16 cellular contexts compared by ENCODE assay signal in genomic region chr5:107543868-107544267, GRCh38.
DNase-seq lines count a peak whose midpoint lies in the region; ATAC-seq, FAIRE-seq and TF ChIP-seq lines count a peak whose summit lies in the region.
"Had no signal": no experiment of that assay in that cellular context is flagged by ENCODE, and none has a peak within 500 bp of the region (broad histone marks: within the 10 kb centered on the region; RNA-seq: fewer than 3 reads in every experiment).

No MANE protein-coding gene starts in this region.

- no peak for TF ChIP-seq RAD21 in A549 (conservative IDR thresholded peaks at IDR 0.05 in 1 of 2, IDR thresholded peaks at IDR 0.05 in 1 of 2)

- peak overlapping the region; percentile 85 to 90 for H3K27ac ChIP-seq in A549
- no peak overlapping the region for H3K27ac ChIP-seq in HEK293 (ENCODE audit: extremely low read depth, low read depth, low read length)
- H3K27ac ChIP-seq in RWPE2 (ENCODE audit: poor library complexity, severe bottlenecking) = peak overlapping the region; percentile 88
- H3K27ac ChIP-seq: C4-2B had no signal

- 72% methylated on average over 6 of the region's 6 CpGs for WGBS in A549 (ENCODE audit: missing lambda C conversion rate)

- no peak for TF ChIP-seq POLR2A in A549 (IDR thresholded peaks at IDR 0.05; ENCODE audit: low read length)

- TF ChIP-seq EP300 in A549 (IDR thresholded peaks at IDR 0.05) = no peak

- no peaks in the 10 kb centered on the region for H3K9me3 Mint-ChIP-seq in osteocyte (ENCODE audit: unreplicated experiment)
- H3K9me3 Mint-ChIP-seq: IgD-negative memory B cell had no signal

- ATAC-seq in A549 = no peak
- ATAC-seq in RWPE2 (ENCODE audit: low read depth) = no peak
- ATAC-seq in HG03108 (IDR thresholded peaks at IDR 0.05; ENCODE audit: unreplicated experiment) = no peak
- no peak for ATAC-seq in GM18520 (IDR thresholded peaks at IDR 0.05; ENCODE audit: unreplicated experiment)

- H3K27me3 Mint-ChIP-seq in osteocyte (ENCODE audit: unreplicated experiment) = no peaks in the 10 kb centered on the region
- H3K27me3 Mint-ChIP-seq: IgD-negative memory B cell had no signal

- H3K27me3 ChIP-seq in RWPE2 (ENCODE audit: insufficient read depth, poor library complexity, severe bottlenecking) = no peaks in the 10 kb centered on the region
- H3K27me3 ChIP-seq: SJCRH30 had no signal

- peaks cover 77% of the 10 kb centered on the region for H3K4me1 ChIP-seq in A549
- peaks cover 28% of the 10 kb centered on the region for H3K4me1 ChIP-seq in HEK293 (ENCODE audit: control insufficient read depth, insufficient read depth, low read length)
- peaks cover 28% of the 10 kb centered on the region for H3K4me1 ChIP-seq in RWPE2 (ENCODE audit: insufficient read depth, poor library complexity, severe bottlenecking)

- POLR2A ChIA-PET in A549 (lab: Yijun Ruan, JAX) = interaction anchor here (1.3 to 3.0 kb wide), 3 partner anchors 28 to 154 kb away, joined by 5 to 19 read pairs (median 6); no protein-coding TSS in a partner anchor
- POLR2A ChIA-PET in HEK293 (lab: Yijun Ruan, JAX) = no interaction called here

- DNase-seq in A549 (ENCODE audit: low read depth in 1 of 2, low spot score in 1 of 2) (no peak), RWPE2 (ENCODE audit: low spot score) (no peak), osteocyte (ENCODE audit: extremely low spot score, unreplicated experiment) (no peak), NCI-H446 treated with DMSO at 0.1 percent for 48 hours (lab: John Stamatoyannopoulos, UW) (no peak)
- DNase-seq in activated CD4-positive, alpha-beta T cell treated with anti-CD3 and anti-CD28 coated beads, Interleukin-2, amount 50 U/mL, for 48 hours = no peak
- DNase-seq: Kasumi-1, NCI-H2029, NCI-H524, SJCRH30 had no signal

- H3K4me1 Mint-ChIP-seq in osteocyte (ENCODE audit: unreplicated experiment) = peaks cover 50% of the 10 kb centered on the region
- H3K4me1 Mint-ChIP-seq: IgD-negative memory B cell had no signal

- CTCF ChIA-PET in A549 (lab: Yijun Ruan, JAX) (interaction anchor here (0.9 to 3.1 kb wide), 3 partner anchors 13 to 28 kb away, joined by 4 to 9 read pairs (median 8); no protein-coding TSS in a partner anchor), HEK293 (lab: Yijun Ruan, JAX) (interaction anchor here (0.9 to 1.9 kb wide), 4 partner anchors 9 to 42 kb away, joined by 3 to 9 read pairs (median 4); no protein-coding TSS in a partner anchor)

- H3K4me2 ChIP-seq in A549 = peak overlapping the region; percentile 71

- no peak overlapping the region for H3K4me3 ChIP-seq in A549
- H3K4me3 ChIP-seq in HEK293 (ENCODE audit: low read depth, low read length) = no peak overlapping the region
- no peak overlapping the region for H3K4me3 ChIP-seq in RWPE2 (ENCODE audit: severe bottlenecking)
- H3K4me3 ChIP-seq: SJCRH30 had no signal

- no peaks in the 10 kb centered on the region for H3K36me3 Mint-ChIP-seq in osteocyte (ENCODE audit: unreplicated experiment)
- H3K36me3 Mint-ChIP-seq: IgD-negative memory B cell had no signal

- H3K4me3 Mint-ChIP-seq in osteocyte (ENCODE audit: unreplicated experiment) = no peak overlapping the region
- H3K4me3 Mint-ChIP-seq: IgD-negative memory B cell had no signal

- H3K9me3 ChIP-seq in A549 (no peaks in the 10 kb centered on the region), HEK293 (ENCODE audit: control insufficient read depth, insufficient read depth, low read depth, low read length) (no peaks in the 10 kb centered on the region), RWPE2 (ENCODE audit: severe bottlenecking) (no peaks in the 10 kb centered on the region)
- H3K9me3 ChIP-seq: SJCRH30 had no signal

- peak overlapping the region; percentile 23 for H3K27ac Mint-ChIP-seq in osteocyte (ENCODE audit: unreplicated experiment)
- H3K27ac Mint-ChIP-seq: IgD-negative memory B cell had no signal

- H3K36me3 ChIP-seq in HEK293 (ENCODE audit: control insufficient read depth in 2 of 2, insufficient read depth in 1 of 2, low read length in 2 of 2) (no peaks in the 10 kb centered on the region), RWPE2 (ENCODE audit: low read depth) (no peaks in the 10 kb centered on the region)
- H3K36me3 ChIP-seq: SJCRH30 had no signal

- FAIRE-seq in A549 (lab: Jason Lieb, UNC) = no peak
- FAIRE-seq: GM12892, HTR-8/SVneo had no signal

- no peak for TF ChIP-seq CTCF in A549 (IDR thresholded peaks at IDR 0.05)
- no peak for TF ChIP-seq CTCF in HEK293 (tag by site-specific recombination; IDR thresholded peaks at IDR 0.05)
- no peak for TF ChIP-seq CTCF in RWPE2 (IDR thresholded peaks at IDR 0.05; ENCODE audit: poor library complexity, severe bottlenecking)
- no peak for TF ChIP-seq CTCF in osteocyte (IDR thresholded peaks at IDR 0.05)

TF ChIP-seq in A549, 52 proteins besides CTCF, POLR2A, EP300 and RAD21:
- no peak for TF ChIP-seq TFCP2L1 (CRISPR knock-in tag; IDR thresholded peaks at IDR 0.05)
- no peak for TF ChIP-seq NR3C1 (IDR thresholded peaks at IDR 0.05)
- TF ChIP-seq CBX2 (IDR thresholded peaks at IDR 0.05; ENCODE audit: borderline replicate concordance, low read depth) = no peak

TF ChIP-seq in HEK293, 187 proteins besides CTCF, POLR2A, EP300 and RAD21:
- no peak for TF ChIP-seq ZBTB17 (tag by site-specific recombination; IDR thresholded peaks at IDR 0.05)
- no peak for TF ChIP-seq ZNF223 (tag by site-specific recombination; IDR thresholded peaks at IDR 0.05)
- TF ChIP-seq HOXA7 (CRISPR knock-in tag; IDR thresholded peaks at IDR 0.05; ENCODE audit: borderline replicate concordance) = no peak
- TF ChIP-seq GLIS1 (tag by site-specific recombination; IDR thresholded peaks at IDR 0.05) = 0 out of 2 replicates have a peak, but pooled peaks have one; percentile 18
- peak; percentile 94 for TF ChIP-seq ZIC2 (tag by site-specific recombination; IDR thresholded peaks at IDR 0.05)
- TF ChIP-seq TCF7L2 (IDR thresholded peaks at IDR 0.05; ENCODE audit: borderline replicate concordance, low read depth, low read length) = no peak
